ENCODE assay signal across 20 cellular contexts in genomic region chr5:107459637-107460036, GRCh38.
"Had no signal": no experiment of that assay in that cellular context is flagged by ENCODE, and none has a peak within 500 bp of the region (broad histone marks: within the 10 kb centered on the region; RNA-seq: fewer than 3 reads in every experiment).

No MANE protein-coding gene starts in this region.

- H3K27me3 ChIP-seq: foreskin keratinocyte, neutrophil, ovary, upper lobe of right lung had no signal

- DNase-seq: activated CD4-positive, alpha-beta memory T cell treated with anti-CD3 and anti-CD28 coated beads, Interleukin-2, amount 10 ng/mL, durations not matched to agents 7 days and 5 days; activated CD4-positive, alpha-beta T cell treated with anti-CD3 and anti-CD28 coated beads, Interleukin-2, amount 10 ng/mL, durations not matched to agents 24 days and 14 days; activated gamma-delta T cell; activated naive CD4-positive, alpha-beta T cell treated with anti-CD3 and anti-CD28 coated beads, Interleukin-2, amount 50 U/mL, for 16 hours; activated naive CD8-positive, alpha-beta T cell treated with anti-CD3 and anti-CD28 coated beads, Interleukin-2, amount 50 U/mL, for 24 hours; effector CD4-positive, alpha-beta T cell; foreskin keratinocyte; immature natural killer cell; left ventricle myocardium inferior; mucosa of descending colon; ovary; stimulated activated CD4-positive, alpha-beta T cell treated with anti-CD3 and anti-CD28 coated beads, Interleukin-4, amount 100 ng/mL, for 24 hours; stimulated activated naive CD4-positive, alpha-beta T cell treated with Interleukin-2 at 50 U/mL for 16 hours; T-helper 2 cell; upper lobe of right lung had no signal

- H3K27me3 Mint-ChIP-seq: activated naive CD8-positive, alpha-beta T cell treated with anti-CD3 and anti-CD28 coated beads, Interleukin-2, amount 50 U/mL, for 24 hours had no signal

- H3K4me3 Mint-ChIP-seq: activated CD4-positive, alpha-beta memory T cell treated with anti-CD3 and anti-CD28 coated beads, Interleukin-2, amount 10 ng/mL, durations not matched to agents 7 days and 5 days; activated CD4-positive, alpha-beta T cell treated with anti-CD3 and anti-CD28 coated beads, Interleukin-2, amount 10 ng/mL, durations not matched to agents 24 days and 14 days; activated naive CD8-positive, alpha-beta T cell treated with anti-CD3 and anti-CD28 coated beads, Interleukin-2, amount 50 U/mL, for 24 hours; activated T-helper 1 cell treated with anti-CD3 and anti-CD28 coated beads, Interleukin-12 subunit alpha, Interleukin-12 subunit beta, Interleukin-2, Interleukin-4 antibody, amounts not matched to agents 30 ng/mL and 10 ng/mL and 1 ng/mL, durations not matched to agents 14 hours and 24 hours and 36 hours; dendritic cell treated with granulocyte-macrophage colony-stimulating factor and Interleukin-4, amounts not matched to agents 40 ng/mL and 50 ng/mL, for 4 days; immature natural killer cell had no signal

- H3K36me3 ChIP-seq: left ventricle myocardium inferior, neutrophil, ovary, prostate gland, upper lobe of right lung had no signal

- H3K9me3 Mint-ChIP-seq: activated CD4-positive, alpha-beta memory T cell treated with anti-CD3 and anti-CD28 coated beads, Interleukin-2, amount 10 ng/mL, durations not matched to agents 7 days and 5 days; activated CD4-positive, alpha-beta T cell treated with anti-CD3 and anti-CD28 coated beads, Interleukin-2, amount 10 ng/mL, durations not matched to agents 24 days and 14 days; activated naive CD8-positive, alpha-beta T cell treated with anti-CD3 and anti-CD28 coated beads, Interleukin-2, amount 50 U/mL, for 24 hours; activated T-helper 1 cell treated with anti-CD3 and anti-CD28 coated beads, Interleukin-12 subunit alpha, Interleukin-12 subunit beta, Interleukin-2, Interleukin-4 antibody, amounts not matched to agents 30 ng/mL and 10 ng/mL and 1 ng/mL, durations not matched to agents 14 hours and 24 hours and 36 hours; dendritic cell treated with granulocyte-macrophage colony-stimulating factor and Interleukin-4, amounts not matched to agents 40 ng/mL and 50 ng/mL, for 4 days; immature natural killer cell had no signal

- H3K27ac ChIP-seq: foreskin keratinocyte, left ventricle myocardium inferior, neutrophil, ovary, prostate gland, upper lobe of right lung had no signal

- H3K4me3 ChIP-seq: left ventricle myocardium inferior, mucosa of descending colon, ovary, prostate gland, upper lobe of right lung had no signal

- H3K4me1 ChIP-seq: prostate gland had no signal

- H3K27ac Mint-ChIP-seq: activated CD4-positive, alpha-beta memory T cell treated with anti-CD3 and anti-CD28 coated beads, Interleukin-2, amount 10 ng/mL, durations not matched to agents 7 days and 5 days; activated CD4-positive, alpha-beta T cell treated with anti-CD3 and anti-CD28 coated beads, Interleukin-2, amount 10 ng/mL, durations not matched to agents 24 days and 14 days; activated naive CD8-positive, alpha-beta T cell treated with anti-CD3 and anti-CD28 coated beads, Interleukin-2, amount 50 U/mL, for 24 hours; activated T-helper 1 cell treated with anti-CD3 and anti-CD28 coated beads, Interleukin-12 subunit alpha, Interleukin-12 subunit beta, Interleukin-2, Interleukin-4 antibody, amounts not matched to agents 30 ng/mL and 10 ng/mL and 1 ng/mL, durations not matched to agents 14 hours and 24 hours and 36 hours; dendritic cell treated with granulocyte-macrophage colony-stimulating factor and Interleukin-4, amounts not matched to agents 40 ng/mL and 50 ng/mL, for 4 days had no signal

- ATAC-seq: activated CD4-positive, CD25-positive, alpha-beta regulatory T cell treated with anti-CD3 and anti-CD28 coated beads, Interleukin-2, amount 50 U/mL, for 24 hours; activated naive CD8-positive, alpha-beta T cell treated with anti-CD3 and anti-CD28 coated beads, Interleukin-2, amount 50 U/mL, for 24 hours; foreskin keratinocyte; mucosa of descending colon; upper lobe of right lung had no signal
